Comparison of ENCODE assay signal across 21 cellular contexts in the genomic region with DNA sequence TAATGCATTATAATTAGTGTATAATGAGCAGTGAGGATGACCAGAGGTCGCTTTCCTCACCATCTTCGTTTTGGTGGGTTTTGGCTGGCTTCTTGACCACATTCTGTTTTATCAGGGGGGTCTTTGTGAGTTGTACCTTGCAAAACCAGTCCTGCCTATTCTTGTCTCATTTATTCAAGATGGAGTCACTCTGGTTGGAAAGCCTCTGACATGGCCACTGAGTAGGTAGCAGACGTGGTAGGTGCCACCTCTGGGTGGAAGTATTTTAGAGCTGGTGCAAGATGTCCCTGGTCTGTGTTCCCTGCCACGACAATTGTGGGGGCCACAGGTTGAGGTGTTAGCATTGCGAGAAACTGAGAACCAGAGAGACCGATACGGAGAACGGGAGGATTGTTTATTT.
"Had no signal": no experiment of that assay in that cellular context is flagged by ENCODE, and none has a peak within 500 bp of the region (broad histone marks: within the 10 kb centered on the region; RNA-seq: fewer than 3 reads in every experiment).

No MANE protein-coding gene starts in this region.

- ATAC-seq: activated CD8-positive, alpha-beta T cell treated with anti-CD3 and anti-CD28 coated beads, Interleukin-2, amount 10 ng/mL, durations not matched to agents 7 days and 5 days; left lobe of liver; mucosa of descending colon; naive thymus-derived CD4-positive, alpha-beta T cell had no signal

- DNase-seq: activated CD4-positive, alpha-beta T cell treated with anti-CD3 and anti-CD28 coated beads for 48 hours; activated CD8-positive, alpha-beta memory T cell treated with anti-CD3 and anti-CD28 coated beads, Interleukin-2, amount 50 U/mL, for 4 hours; activated CD8-positive, alpha-beta T cell treated with anti-CD3 and anti-CD28 coated beads, Interleukin-2, amount 10 ng/mL, durations not matched to agents 7 days and 5 days; activated effector memory CD4-positive, alpha-beta T cell treated with anti-CD3 and anti-CD28 coated beads, Interleukin-2, amount 50 U/mL, for 16 hours; activated T-cell treated with anti-CD3 and anti-CD28 coated beads, Interleukin-2, amount 50 U/mL, for 48 hours; cortex of kidney; effector CD8-positive, alpha-beta T cell; foreskin melanocyte; head of caudate nucleus; mucosa of descending colon; naive thymus-derived CD4-positive, alpha-beta T cell; stimulated activated CD4-positive, alpha-beta T cell treated with anti-CD3 and anti-CD28 coated beads, Interleukin-15, amount 100 ng/mL, for 24 hours; stimulated activated CD4-positive, alpha-beta T cell treated with anti-CD3 and anti-CD28 coated beads, Interleukin-4, amount 100 ng/mL, for 1 hour; stimulated activated naive CD4-positive, alpha-beta T cell; substantia nigra; T-helper 2 cell had no signal

- H3K27ac ChIP-seq: skin epidermis, tibial nerve had no signal

- H3K4me3 ChIP-seq: mucosa of descending colon, skin epidermis, tibial nerve had no signal

- H3K9me3 ChIP-seq: mucosa of descending colon had no signal

- H3K4me1 ChIP-seq: tibial nerve had no signal

- H3K4me3 Mint-ChIP-seq: activated CD8-positive, alpha-beta T cell treated with anti-CD3 and anti-CD28 coated beads, Interleukin-2, amount 10 ng/mL, durations not matched to agents 7 days and 5 days; activated naive CD4-positive, alpha-beta T cell treated with anti-CD3 and anti-CD28 coated beads, Interleukin-2, amount 50 U/mL, for 24 hours; central memory CD8-positive, alpha-beta T cell; naive thymus-derived CD4-positive, alpha-beta T cell had no signal

- H3K9me3 Mint-ChIP-seq: activated naive CD4-positive, alpha-beta T cell treated with anti-CD3 and anti-CD28 coated beads, Interleukin-2, amount 50 U/mL, for 24 hours; central memory CD8-positive, alpha-beta T cell had no signal

- H3K27me3 ChIP-seq: tibial nerve had no signal

- H3K27ac Mint-ChIP-seq: activated CD8-positive, alpha-beta T cell treated with anti-CD3 and anti-CD28 coated beads, Interleukin-2, amount 10 ng/mL, durations not matched to agents 7 days and 5 days; activated naive CD4-positive, alpha-beta T cell treated with anti-CD3 and anti-CD28 coated beads, Interleukin-2, amount 50 U/mL, for 24 hours had no signal

- H3K4me1 Mint-ChIP-seq: activated naive CD4-positive, alpha-beta T cell treated with anti-CD3 and anti-CD28 coated beads, Interleukin-2, amount 50 U/mL, for 24 hours; naive thymus-derived CD4-positive, alpha-beta T cell had no signal

- H3K36me3 ChIP-seq: tibial nerve had no signal
